ENCODE assay signal across 8 cellular contexts in genomic region chr6:28940294-28940858, GRCh38. TPM values are rescaled to one million over a fixed set of nuclear protein-coding genes. Genes with fewer than 3 reads are reported as not detected.
DNase-seq lines count a peak whose midpoint lies in the region; ATAC-seq and TF ChIP-seq lines count a peak whose summit lies in the region.

No MANE protein-coding gene starts in this region.

- H3K9me3 Mint-ChIP-seq in activated T-cell treated with anti-CD3 and anti-CD28 coated beads, Interleukin-2, amount 50 U/mL, for 24 hours: no peaks in the 10 kb centered on the region
- no peaks in the 10 kb centered on the region for H3K9me3 Mint-ChIP-seq in nephron

- no peaks in the 10 kb centered on the region for H3K27me3 Mint-ChIP-seq in activated T-cell treated with anti-CD3 and anti-CD28 coated beads, Interleukin-2, amount 50 U/mL, for 24 hours
- H3K27me3 Mint-ChIP-seq in nephron (ENCODE audit: low read depth): peaks cover 5% of the 10 kb centered on the region

- peaks cover 6% of the 10 kb centered on the region for H3K36me3 Mint-ChIP-seq in activated T-cell treated with anti-CD3 and anti-CD28 coated beads, Interleukin-2, amount 50 U/mL, for 24 hours (ENCODE audit: low read depth)
- H3K36me3 Mint-ChIP-seq in nephron (ENCODE audit: low read depth): no peaks in the 10 kb centered on the region

- H3K27ac Mint-ChIP-seq in activated T-cell treated with anti-CD3 and anti-CD28 coated beads, Interleukin-2, amount 50 U/mL, for 24 hours: peak overlapping the region; percentile 96
- peak overlapping the region; percentile 16 to 68 (median 48) for H3K27ac Mint-ChIP-seq in nephron

- peak; percentile 16 for ATAC-seq in HG02981 (IDR thresholded peaks at IDR 0.05; ENCODE audit: unreplicated experiment)

- H3K4me1 Mint-ChIP-seq in activated T-cell treated with anti-CD3 and anti-CD28 coated beads, Interleukin-2, amount 50 U/mL, for 24 hours (ENCODE audit: low read depth): peaks cover 55% of the 10 kb centered on the region
- peaks cover 13% of the 10 kb centered on the region for H3K4me1 Mint-ChIP-seq in nephron

- peak overlapping the region; percentile 87 for H3K4me3 Mint-ChIP-seq in activated T-cell treated with anti-CD3 and anti-CD28 coated beads, Interleukin-2, amount 50 U/mL, for 24 hours
- H3K4me3 Mint-ChIP-seq in nephron: peak overlapping the region; percentile 88 to 96 (median 89)

- H3K4me3 ChIP-seq in fibroblast of mammary gland (ENCODE audit: control insufficient read depth, low read depth, low read length): peak overlapping the region; percentile 86

- no peak for TF ChIP-seq CTCF in fibroblast of mammary gland (conservative IDR thresholded peaks at IDR 0.05; ENCODE audit: control insufficient read depth, insufficient read depth, low read depth, low read length)
- TF ChIP-seq CTCF in nephron (IDR thresholded peaks at IDR 0.05; ENCODE audit: unreplicated experiment in 3 of 3): no peak

- DNase-seq in DMS153 treated with DMSO at 0.1 percent for 48 hours (lab: John Stamatoyannopoulos, UW; ENCODE audit: unreplicated experiment): peak; percentile 53
- DNase-seq in DMS153 (lab: John Stamatoyannopoulos, UW): no peak
- DNase-seq in NCI-H748 (lab: John Stamatoyannopoulos, UW; ENCODE audit: unreplicated experiment): peak; percentile 86
- peak; percentile 77 for DNase-seq in activated T-cell treated with anti-CD3 and anti-CD28 coated beads, Interleukin-2, amount 50 U/mL, for 24 hours
- DNase-seq in fibroblast of mammary gland (ENCODE audit: low read depth): peak; percentile 49
- DNase-seq in ureter (ENCODE audit: low spot score): peak; percentile 48

RNA-seq across cellular contexts. Expression of gene TRIM27, which starts 16.6 kb away (rescaled TPM):
- total RNA-seq in ureter: 85.2 TPM
